In the genomic region with DNA sequence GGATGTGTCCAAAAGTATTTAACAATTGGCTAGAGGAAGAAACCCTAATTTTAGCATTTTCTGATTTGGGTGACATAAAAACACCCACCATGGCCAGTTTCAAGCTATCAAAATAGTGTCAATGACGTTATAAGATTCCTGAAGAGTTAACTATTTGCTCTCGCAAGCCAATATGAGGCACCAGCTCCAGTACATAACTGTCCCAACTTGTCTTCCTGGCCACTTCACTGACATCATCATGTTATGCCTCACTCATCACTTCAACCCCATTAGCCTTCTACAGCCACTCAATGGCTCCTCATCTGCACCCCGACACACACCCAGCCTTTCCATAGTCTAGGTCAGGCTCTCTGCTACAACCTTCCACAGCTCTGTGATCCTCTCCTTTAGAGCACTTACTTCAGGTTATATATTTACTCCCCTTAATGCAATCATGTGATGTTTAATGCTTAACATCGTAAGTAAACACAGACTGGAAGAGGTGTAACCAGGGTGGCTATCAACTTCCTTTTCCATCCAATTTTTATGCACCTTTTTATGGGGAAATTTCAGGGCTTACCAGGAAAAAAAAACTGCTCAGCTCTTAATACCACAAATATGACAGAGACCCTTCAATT, we compare ENCODE assay signal across 20 cellular contexts.
"Had no signal": no experiment of that assay in that cellular context is flagged by ENCODE, and none has a peak within 500 bp of the region (broad histone marks: within the 10 kb centered on the region; RNA-seq: fewer than 3 reads in every experiment).

No MANE protein-coding gene starts in this region.

- H3K9me3 ChIP-seq: ascending aorta, esophagus squamous epithelium, left ventricle myocardium inferior, prostate gland, thoracic aorta, upper lobe of right lung had no signal

- H3K36me3 ChIP-seq: ascending aorta, esophagus squamous epithelium, left ventricle myocardium inferior, prostate gland, thoracic aorta, upper lobe of right lung had no signal

- H3K4me1 ChIP-seq: ascending aorta, esophagus squamous epithelium, left ventricle myocardium inferior, prostate gland, upper lobe of right lung had no signal

- H3K4me3 ChIP-seq: ascending aorta, esophagus squamous epithelium, left ventricle myocardium inferior, prostate gland, smooth muscle cell, thoracic aorta, upper lobe of right lung had no signal

- H3K27me3 ChIP-seq: ascending aorta, esophagus squamous epithelium, upper lobe of right lung had no signal

- DNase-seq: activated CD4-positive, alpha-beta T cell treated with anti-CD3 and anti-CD28 coated beads for 36 hours; activated CD4-positive, alpha-beta T cell treated with anti-CD3 and anti-CD28 coated beads, Interleukin-2, amount 50 U/mL, for 48 hours; activated gamma-delta T cell; dermis blood vessel endothelial cell; effector memory CD4-positive, alpha-beta T cell; esophagus squamous epithelium; hippocampal formation; islet precursor cell; left ventricle myocardium inferior; naive B cell; stimulated activated naive B cell treated with anti-CD40 and anti-IgM and Interleukin-4, amounts not matched to agents 10 μg/mL and 1 μg/mL and 100 μg/mL, for 72 hours; T-cell; upper lobe of right lung had no signal

- ATAC-seq: activated CD4-positive, alpha-beta T cell treated with anti-CD3 and anti-CD28 coated beads for 36 hours; sciatic nerve; stimulated activated naive B cell treated with anti-CD40 and anti-IgM and Interleukin-4, amounts not matched to agents 10 μg/mL and 1 μg/mL and 100 μg/mL, for 72 hours; T-cell; upper lobe of right lung; WTC11 had no signal

- FAIRE-seq: endothelial cell of umbilical vein had no signal

- H3K27ac ChIP-seq: ascending aorta, esophagus squamous epithelium, left ventricle myocardium inferior, prostate gland, thoracic aorta, upper lobe of right lung had no signal
